Comparison of ENCODE assay signal across 27 cellular contexts in the genomic region with DNA sequence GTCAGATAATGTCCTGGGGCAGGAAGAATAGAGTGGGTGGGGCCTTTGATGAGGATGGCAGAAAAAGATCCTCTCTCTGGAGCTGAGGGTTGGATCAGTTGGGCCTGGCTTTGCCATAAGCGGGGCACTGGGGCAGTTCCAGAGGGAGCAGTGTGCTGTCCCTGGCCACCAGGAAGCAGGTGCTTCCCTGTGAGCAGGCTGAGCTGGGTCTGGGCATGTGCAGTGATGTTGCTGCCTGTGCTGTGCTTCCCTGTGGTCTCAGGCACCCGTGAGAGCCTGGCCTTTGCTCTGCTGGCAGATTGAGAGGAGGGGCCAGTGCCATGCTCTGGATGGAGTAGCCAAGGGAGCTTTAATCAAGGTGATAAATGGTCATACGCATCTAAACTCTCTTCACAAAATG. TPM values are rescaled to one million over a fixed set of nuclear protein-coding genes. Genes with fewer than 3 reads are reported as not detected.
DNase-seq lines count a peak whose midpoint lies in the region; ATAC-seq and TF ChIP-seq lines count a peak whose summit lies in the region.
"Had no signal": no experiment of that assay in that cellular context is flagged by ENCODE, and none has a peak within 500 bp of the region (broad histone marks: within the 10 kb centered on the region; RNA-seq: fewer than 3 reads in every experiment).

No MANE protein-coding gene starts in this region.

- H3K36me3 ChIP-seq in upper lobe of right lung = no peaks in the 10 kb centered on the region
- H3K36me3 ChIP-seq: neural progenitor cell, tibial artery had no signal

- no peaks in the 10 kb centered on the region for H3K4me1 ChIP-seq in upper lobe of right lung
- H3K4me1 ChIP-seq: neural progenitor cell, tibial artery had no signal

- no peaks in the 10 kb centered on the region for H3K4me1 Mint-ChIP-seq in activated T-helper 2 cell treated with anti-CD3 and anti-CD28 coated beads, Interferon-gamma antibody, Interleukin-2, Interleukin-4, amounts not matched to agents 10 μg/mL and 5 μg/mL and 100 μg/mL, durations not matched to agents 14 hours and 24 hours and 36 hours (ENCODE audit: low read depth)
- H3K4me1 Mint-ChIP-seq: brain had no signal

- H3K4me3 Mint-ChIP-seq in activated T-helper 2 cell treated with anti-CD3 and anti-CD28 coated beads, Interferon-gamma antibody, Interleukin-2, Interleukin-4, amounts not matched to agents 10 μg/mL and 5 μg/mL and 100 μg/mL, durations not matched to agents 14 hours and 24 hours and 36 hours (ENCODE audit: low read depth) = no peak overlapping the region
- H3K4me3 Mint-ChIP-seq: activated CD4-positive, alpha-beta T cell treated with anti-CD3 and anti-CD28 coated beads for 36 hours; activated CD8-positive, alpha-beta T cell treated with anti-CD3 and anti-CD28 coated beads for 36 hours; brain; HFFc6; neural progenitor cell had no signal

- no peak for TF ChIP-seq CTCF in upper lobe of right lung (IDR thresholded peaks at IDR 0.05)

- peak; percentile 28 for ATAC-seq in upper lobe of right lung
- ATAC-seq in HG03097 (IDR thresholded peaks at IDR 0.05; ENCODE audit: low FRiP score, unreplicated experiment) = no peak
- no peak for ATAC-seq in HG02571 (IDR thresholded peaks at IDR 0.05; ENCODE audit: unreplicated experiment)
- ATAC-seq: activated CD4-positive, alpha-beta T cell treated with anti-CD3 and anti-CD28 coated beads for 36 hours; activated CD8-positive, alpha-beta T cell treated with anti-CD3 and anti-CD28 coated beads for 36 hours; Panc1 had no signal

- intact Hi-C loops in activated T-helper 2 cell treated with anti-CD3 and anti-CD28 coated beads, Interferon-gamma antibody, Interleukin-2, Interleukin-4, amounts not matched to agents 10 μg/mL and 5 μg/mL and 100 μg/mL, durations not matched to agents 14 hours and 24 hours and 36 hours (cut with micrococcal nuclease) = no loop called here
- intact Hi-C loops in upper lobe of right lung (cut with DNase I) = no loop called here

- H3K4me3 ChIP-seq in upper lobe of right lung = no peak overlapping the region
- H3K4me3 ChIP-seq: K562, neural progenitor cell, tibial artery had no signal

- H3K27ac ChIP-seq in upper lobe of right lung = no peak overlapping the region
- H3K27ac ChIP-seq: neural progenitor cell, tibial artery had no signal

- DNase-seq in NCI-H510A (lab: John Stamatoyannopoulos, UW) = peak; percentile 50
- peak; percentile 4 for DNase-seq in activated T-helper 2 cell treated with anti-CD3 and anti-CD28 coated beads, Interferon-gamma antibody, Interleukin-2, Interleukin-4, amounts not matched to agents 10 μg/mL and 5 μg/mL and 100 μg/mL, durations not matched to agents 14 hours and 24 hours and 36 hours (ENCODE audit: low spot score)
- DNase-seq in lung microvascular endothelial cell (ENCODE audit: low read depth in 2 of 2) = peak; percentile 75 to 90
- no peak for DNase-seq in upper lobe of right lung
- DNase-seq in foreskin melanocyte = no peak
- DNase-seq: activated CD4-positive, alpha-beta T cell treated with anti-CD3 and anti-CD28 coated beads for 36 hours; activated CD8-positive, alpha-beta memory T cell treated with anti-CD3 and anti-CD28 coated beads, Interleukin-2, amount 50 U/mL, for 48 hours; activated CD8-positive, alpha-beta T cell treated with anti-CD3 and anti-CD28 coated beads for 36 hours; activated naive CD4-positive, alpha-beta T cell treated with anti-CD3 and anti-CD28 coated beads, Interleukin-2, amount 50 U/mL, for 16 hours; C1 segment of cervical spinal cord; COR-L47; DND-41; HFFc6; mesenchymal stem cell; NCI-H2029; SIG-M5; stimulated activated CD4-positive, alpha-beta T cell treated with anti-CD3 and anti-CD28 coated beads, Interleukin-4, amount 100 ng/mL, for 1 hour; tibial artery had no signal

- H3K27ac Mint-ChIP-seq in activated T-helper 2 cell treated with anti-CD3 and anti-CD28 coated beads, Interferon-gamma antibody, Interleukin-2, Interleukin-4, amounts not matched to agents 10 μg/mL and 5 μg/mL and 100 μg/mL, durations not matched to agents 14 hours and 24 hours and 36 hours = no peak overlapping the region
- H3K27ac Mint-ChIP-seq: activated CD4-positive, alpha-beta T cell treated with anti-CD3 and anti-CD28 coated beads for 36 hours; activated CD8-positive, alpha-beta T cell treated with anti-CD3 and anti-CD28 coated beads for 36 hours; brain; HFFc6; neural progenitor cell; progenitor cell of endocrine pancreas had no signal

- H3K27me3 ChIP-seq in upper lobe of right lung = no peaks in the 10 kb centered on the region
- H3K27me3 ChIP-seq: neural progenitor cell had no signal

- H3K36me3 Mint-ChIP-seq in activated T-helper 2 cell treated with anti-CD3 and anti-CD28 coated beads, Interferon-gamma antibody, Interleukin-2, Interleukin-4, amounts not matched to agents 10 μg/mL and 5 μg/mL and 100 μg/mL, durations not matched to agents 14 hours and 24 hours and 36 hours (ENCODE audit: low read depth) = no peaks in the 10 kb centered on the region
- H3K36me3 Mint-ChIP-seq: brain, neural progenitor cell had no signal

- no peaks in the 10 kb centered on the region for H3K9me3 ChIP-seq in upper lobe of right lung
- H3K9me3 ChIP-seq: tibial artery had no signal

- H3K9me3 Mint-ChIP-seq in activated T-helper 2 cell treated with anti-CD3 and anti-CD28 coated beads, Interferon-gamma antibody, Interleukin-2, Interleukin-4, amounts not matched to agents 10 μg/mL and 5 μg/mL and 100 μg/mL, durations not matched to agents 14 hours and 24 hours and 36 hours = no peaks in the 10 kb centered on the region
- H3K9me3 Mint-ChIP-seq: activated CD8-positive, alpha-beta T cell treated with anti-CD3 and anti-CD28 coated beads for 36 hours; brain; HFFc6; neural progenitor cell had no signal

- H3K27me3 Mint-ChIP-seq in activated T-helper 2 cell treated with anti-CD3 and anti-CD28 coated beads, Interferon-gamma antibody, Interleukin-2, Interleukin-4, amounts not matched to agents 10 μg/mL and 5 μg/mL and 100 μg/mL, durations not matched to agents 14 hours and 24 hours and 36 hours (ENCODE audit: low read depth) = peaks cover 12% of the 10 kb centered on the region
- H3K27me3 Mint-ChIP-seq: activated CD8-positive, alpha-beta T cell treated with anti-CD3 and anti-CD28 coated beads for 36 hours; progenitor cell of endocrine pancreas had no signal

RNA-seq across cellular contexts. Expression of gene NPPC, which starts 14.6 kb away (rescaled TPM):
- 0.23 and 0.41 TPM in 2 replicates for total RNA-seq in activated T-helper 2 cell treated with anti-CD3 and anti-CD28 coated beads, Interferon-gamma antibody, Interleukin-2, Interleukin-4, amounts not matched to agents 10 μg/mL and 5 μg/mL and 100 μg/mL, durations not matched to agents 14 hours and 24 hours and 36 hours
- total RNA-seq in lung microvascular endothelial cell = 0.20 TPM in 1 of 2 replicates, not detected in the other
- not detected for total RNA-seq in upper lobe of right lung
- total RNA-seq: HFFc6; K562; M059J; progenitor cell of endocrine pancreas; T-helper 2 cell treated with Interferon-gamma antibody and Interleukin-4, amounts not matched to agents 100 ng/mL and 5 ng/mL, for 36 hours had no signal

RNA-seq across cellular contexts. Expression of gene DIS3L2, which starts 20.7 kb away (rescaled TPM):
- total RNA-seq in activated T-helper 2 cell treated with anti-CD3 and anti-CD28 coated beads, Interferon-gamma antibody, Interleukin-2, Interleukin-4, amounts not matched to agents 10 μg/mL and 5 μg/mL and 100 μg/mL, durations not matched to agents 14 hours and 24 hours and 36 hours = 30.2 and 33.5 TPM in 2 replicates
- total RNA-seq in lung microvascular endothelial cell = 10.2 and 14.1 TPM in 2 replicates
- total RNA-seq in upper lobe of right lung = 35.8 TPM

Comparison
In these comparisons a context has a peak if more than half of its experiments do, and no peak if none do; other contexts are left out.
1. DNase-seq: peak in NCI-H510A (single experiment), activated T-helper 2 cell treated with anti-CD3 and anti-CD28 coated beads, Interferon-gamma antibody, Interleukin-2, Interleukin-4, amounts not matched to agents 10 μg/mL and 5 μg/mL and 100 μg/mL, durations not matched to agents 14 hours and 24 hours and 36 hours (single experiment) and lung microvascular endothelial cell (2 of 2); none in upper lobe of right lung (single experiment) and foreskin melanocyte (single experiment).